ENCODE assay signal across 2 cellular contexts in the genomic region with DNA sequence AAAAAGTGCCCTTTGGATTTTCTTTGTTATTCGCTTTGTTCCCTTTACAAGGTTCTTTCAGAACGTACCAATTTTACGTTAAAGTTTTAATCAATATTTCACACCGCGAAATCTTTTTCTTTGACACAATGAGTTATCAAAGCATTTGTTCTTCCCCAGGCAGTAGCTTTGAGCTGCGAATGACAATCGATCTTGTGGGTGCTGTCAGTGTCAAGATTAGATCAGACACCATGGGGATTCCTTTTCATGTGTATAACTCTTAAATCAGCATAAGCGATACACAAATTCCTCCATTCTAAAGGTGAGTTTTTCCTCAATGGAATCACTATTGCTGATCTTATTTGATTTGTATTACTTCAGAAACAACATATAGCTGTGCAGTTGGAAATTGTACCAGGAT.
TF ChIP-seq lines count a peak whose summit lies in the region.

No MANE protein-coding gene starts in this region.

TF ChIP-seq in GM23338, 12 proteins besides CTCF, POLR2A, EP300 and RAD21 (continued from another document):
- TF ChIP-seq, protein P1, sequence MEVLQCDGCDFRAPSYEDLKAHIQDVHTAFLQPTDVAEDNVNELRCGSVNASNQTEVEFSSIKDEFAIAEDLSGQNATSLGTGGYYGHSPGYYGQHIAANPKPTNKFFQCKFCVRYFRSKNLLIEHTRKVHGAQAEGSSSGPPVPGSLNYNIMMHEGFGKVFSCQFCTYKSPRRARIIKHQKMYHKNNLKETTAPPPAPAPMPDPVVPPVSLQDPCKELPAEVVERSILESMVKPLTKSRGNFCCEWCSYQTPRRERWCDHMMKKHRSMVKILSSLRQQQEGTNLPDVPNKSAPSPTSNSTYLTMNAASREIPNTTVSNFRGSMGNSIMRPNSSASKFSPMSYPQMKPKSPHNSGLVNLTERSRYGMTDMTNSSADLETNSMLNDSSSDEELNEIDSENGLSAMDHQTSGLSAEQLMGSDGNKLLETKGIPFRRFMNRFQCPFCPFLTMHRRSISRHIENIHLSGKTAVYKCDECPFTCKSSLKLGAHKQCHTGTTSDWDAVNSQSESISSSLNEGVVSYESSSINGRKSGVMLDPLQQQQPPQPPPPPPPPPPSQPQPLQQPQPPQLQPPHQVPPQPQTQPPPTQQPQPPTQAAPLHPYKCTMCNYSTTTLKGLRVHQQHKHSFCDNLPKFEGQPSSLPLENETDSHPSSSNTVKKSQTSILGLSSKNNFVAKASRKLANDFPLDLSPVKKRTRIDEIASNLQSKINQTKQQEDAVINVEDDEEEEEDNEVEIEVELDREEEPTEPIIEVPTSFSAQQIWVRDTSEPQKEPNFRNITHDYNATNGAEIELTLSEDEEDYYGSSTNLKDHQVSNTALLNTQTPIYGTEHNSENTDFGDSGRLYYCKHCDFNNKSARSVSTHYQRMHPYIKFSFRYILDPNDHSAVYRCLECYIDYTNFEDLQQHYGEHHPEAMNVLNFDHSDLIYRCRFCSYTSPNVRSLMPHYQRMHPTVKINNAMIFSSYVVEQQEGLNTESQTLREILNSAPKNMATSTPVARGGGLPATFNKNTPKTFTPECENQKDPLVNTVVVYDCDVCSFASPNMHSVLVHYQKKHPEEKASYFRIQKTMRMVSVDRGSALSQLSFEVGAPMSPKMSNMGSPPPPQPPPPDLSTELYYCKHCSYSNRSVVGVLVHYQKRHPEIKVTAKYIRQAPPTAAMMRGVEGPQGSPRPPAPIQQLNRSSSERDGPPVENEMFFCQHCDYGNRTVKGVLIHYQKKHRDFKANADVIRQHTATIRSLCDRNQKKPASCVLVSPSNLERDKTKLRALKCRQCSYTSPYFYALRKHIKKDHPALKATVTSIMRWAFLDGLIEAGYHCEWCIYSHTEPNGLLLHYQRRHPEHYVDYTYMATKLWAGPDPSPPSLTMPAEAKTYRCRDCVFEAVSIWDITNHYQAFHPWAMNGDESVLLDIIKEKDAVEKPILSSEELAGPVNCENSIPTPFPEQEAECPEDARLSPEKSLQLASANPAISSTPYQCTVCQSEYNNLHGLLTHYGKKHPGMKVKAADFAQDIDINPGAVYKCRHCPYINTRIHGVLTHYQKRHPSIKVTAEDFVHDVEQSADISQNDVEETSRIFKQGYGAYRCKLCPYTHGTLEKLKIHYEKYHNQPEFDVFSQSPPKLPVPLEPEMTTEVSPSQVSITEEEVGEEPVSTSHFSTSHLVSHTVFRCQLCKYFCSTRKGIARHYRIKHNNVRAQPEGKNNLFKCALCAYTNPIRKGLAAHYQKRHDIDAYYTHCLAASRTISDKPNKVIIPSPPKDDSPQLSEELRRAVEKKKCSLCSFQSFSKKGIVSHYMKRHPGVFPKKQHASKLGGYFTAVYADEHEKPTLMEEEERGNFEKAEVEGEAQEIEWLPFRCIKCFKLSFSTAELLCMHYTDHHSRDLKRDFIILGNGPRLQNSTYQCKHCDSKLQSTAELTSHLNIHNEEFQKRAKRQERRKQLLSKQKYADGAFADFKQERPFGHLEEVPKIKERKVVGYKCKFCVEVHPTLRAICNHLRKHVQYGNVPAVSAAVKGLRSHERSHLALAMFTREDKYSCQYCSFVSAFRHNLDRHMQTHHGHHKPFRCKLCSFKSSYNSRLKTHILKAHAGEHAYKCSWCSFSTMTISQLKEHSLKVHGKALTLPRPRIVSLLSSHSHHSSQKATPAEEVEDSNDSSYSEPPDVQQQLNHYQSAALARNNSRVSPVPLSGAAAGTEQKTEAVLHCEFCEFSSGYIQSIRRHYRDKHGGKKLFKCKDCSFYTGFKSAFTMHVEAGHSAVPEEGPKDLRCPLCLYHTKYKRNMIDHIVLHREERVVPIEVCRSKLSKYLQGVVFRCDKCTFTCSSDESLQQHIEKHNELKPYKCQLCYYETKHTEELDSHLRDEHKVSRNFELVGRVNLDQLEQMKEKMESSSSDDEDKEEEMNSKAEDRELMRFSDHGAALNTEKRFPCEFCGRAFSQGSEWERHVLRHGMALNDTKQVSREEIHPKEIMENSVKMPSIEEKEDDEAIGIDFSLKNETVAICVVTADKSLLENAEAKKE (CRISPR knock-in tag; IDR thresholded peaks at IDR 0.05): no peak
- TF ChIP-seq EZH2phosphoT487 (IDR thresholded peaks at IDR 0.05; ENCODE audit: unreplicated experiment): no peak
TF ChIP-seq in GM23338: peak in this region for 1.

TF ChIP-seq in WTC11, 78 proteins besides CTCF, POLR2A, EP300 and RAD21 (continued from another document):
- TF ChIP-seq, protein P2, sequence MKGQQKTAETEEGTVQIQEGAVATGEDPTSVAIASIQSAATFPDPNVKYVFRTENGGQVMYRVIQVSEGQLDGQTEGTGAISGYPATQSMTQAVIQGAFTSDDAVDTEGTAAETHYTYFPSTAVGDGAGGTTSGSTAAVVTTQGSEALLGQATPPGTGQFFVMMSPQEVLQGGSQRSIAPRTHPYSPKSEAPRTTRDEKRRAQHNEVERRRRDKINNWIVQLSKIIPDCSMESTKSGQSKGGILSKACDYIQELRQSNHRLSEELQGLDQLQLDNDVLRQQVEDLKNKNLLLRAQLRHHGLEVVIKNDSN (CRISPR knock-in tag; IDR thresholded peaks at IDR 0.05): no peak
- no peak for TF ChIP-seq RELA (CRISPR knock-in tag; IDR thresholded peaks at IDR 0.05; ENCODE audit: borderline replicate concordance)
- TF ChIP-seq, protein P3, sequence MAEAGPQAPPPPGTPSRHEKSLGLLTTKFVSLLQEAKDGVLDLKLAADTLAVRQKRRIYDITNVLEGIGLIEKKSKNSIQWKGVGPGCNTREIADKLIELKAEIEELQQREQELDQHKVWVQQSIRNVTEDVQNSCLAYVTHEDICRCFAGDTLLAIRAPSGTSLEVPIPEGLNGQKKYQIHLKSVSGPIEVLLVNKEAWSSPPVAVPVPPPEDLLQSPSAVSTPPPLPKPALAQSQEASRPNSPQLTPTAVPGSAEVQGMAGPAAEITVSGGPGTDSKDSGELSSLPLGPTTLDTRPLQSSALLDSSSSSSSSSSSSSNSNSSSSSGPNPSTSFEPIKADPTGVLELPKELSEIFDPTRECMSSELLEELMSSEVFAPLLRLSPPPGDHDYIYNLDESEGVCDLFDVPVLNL (CRISPR knock-in tag; IDR thresholded peaks at IDR 0.05; ENCODE audit: borderline replicate concordance, low read depth): no peak
- TF ChIP-seq, protein P4, sequence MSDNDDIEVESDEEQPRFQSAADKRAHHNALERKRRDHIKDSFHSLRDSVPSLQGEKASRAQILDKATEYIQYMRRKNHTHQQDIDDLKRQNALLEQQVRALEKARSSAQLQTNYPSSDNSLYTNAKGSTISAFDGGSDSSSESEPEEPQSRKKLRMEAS (CRISPR knock-in tag; IDR thresholded peaks at IDR 0.05): no peak
- TF ChIP-seq, protein P5, sequence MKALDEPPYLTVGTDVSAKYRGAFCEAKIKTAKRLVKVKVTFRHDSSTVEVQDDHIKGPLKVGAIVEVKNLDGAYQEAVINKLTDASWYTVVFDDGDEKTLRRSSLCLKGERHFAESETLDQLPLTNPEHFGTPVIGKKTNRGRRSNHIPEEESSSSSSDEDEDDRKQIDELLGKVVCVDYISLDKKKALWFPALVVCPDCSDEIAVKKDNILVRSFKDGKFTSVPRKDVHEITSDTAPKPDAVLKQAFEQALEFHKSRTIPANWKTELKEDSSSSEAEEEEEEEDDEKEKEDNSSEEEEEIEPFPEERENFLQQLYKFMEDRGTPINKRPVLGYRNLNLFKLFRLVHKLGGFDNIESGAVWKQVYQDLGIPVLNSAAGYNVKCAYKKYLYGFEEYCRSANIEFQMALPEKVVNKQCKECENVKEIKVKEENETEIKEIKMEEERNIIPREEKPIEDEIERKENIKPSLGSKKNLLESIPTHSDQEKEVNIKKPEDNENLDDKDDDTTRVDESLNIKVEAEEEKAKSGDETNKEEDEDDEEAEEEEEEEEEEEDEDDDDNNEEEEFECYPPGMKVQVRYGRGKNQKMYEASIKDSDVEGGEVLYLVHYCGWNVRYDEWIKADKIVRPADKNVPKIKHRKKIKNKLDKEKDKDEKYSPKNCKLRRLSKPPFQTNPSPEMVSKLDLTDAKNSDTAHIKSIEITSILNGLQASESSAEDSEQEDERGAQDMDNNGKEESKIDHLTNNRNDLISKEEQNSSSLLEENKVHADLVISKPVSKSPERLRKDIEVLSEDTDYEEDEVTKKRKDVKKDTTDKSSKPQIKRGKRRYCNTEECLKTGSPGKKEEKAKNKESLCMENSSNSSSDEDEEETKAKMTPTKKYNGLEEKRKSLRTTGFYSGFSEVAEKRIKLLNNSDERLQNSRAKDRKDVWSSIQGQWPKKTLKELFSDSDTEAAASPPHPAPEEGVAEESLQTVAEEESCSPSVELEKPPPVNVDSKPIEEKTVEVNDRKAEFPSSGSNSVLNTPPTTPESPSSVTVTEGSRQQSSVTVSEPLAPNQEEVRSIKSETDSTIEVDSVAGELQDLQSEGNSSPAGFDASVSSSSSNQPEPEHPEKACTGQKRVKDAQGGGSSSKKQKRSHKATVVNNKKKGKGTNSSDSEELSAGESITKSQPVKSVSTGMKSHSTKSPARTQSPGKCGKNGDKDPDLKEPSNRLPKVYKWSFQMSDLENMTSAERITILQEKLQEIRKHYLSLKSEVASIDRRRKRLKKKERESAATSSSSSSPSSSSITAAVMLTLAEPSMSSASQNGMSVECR (CRISPR knock-in tag; IDR thresholded peaks at IDR 0.05; ENCODE audit: borderline replicate concordance): no peak
- TF ChIP-seq OVOL2 (CRISPR knock-in tag; IDR thresholded peaks at IDR 0.05; ENCODE audit: borderline replicate concordance): no peak
- TF ChIP-seq, protein P6, sequence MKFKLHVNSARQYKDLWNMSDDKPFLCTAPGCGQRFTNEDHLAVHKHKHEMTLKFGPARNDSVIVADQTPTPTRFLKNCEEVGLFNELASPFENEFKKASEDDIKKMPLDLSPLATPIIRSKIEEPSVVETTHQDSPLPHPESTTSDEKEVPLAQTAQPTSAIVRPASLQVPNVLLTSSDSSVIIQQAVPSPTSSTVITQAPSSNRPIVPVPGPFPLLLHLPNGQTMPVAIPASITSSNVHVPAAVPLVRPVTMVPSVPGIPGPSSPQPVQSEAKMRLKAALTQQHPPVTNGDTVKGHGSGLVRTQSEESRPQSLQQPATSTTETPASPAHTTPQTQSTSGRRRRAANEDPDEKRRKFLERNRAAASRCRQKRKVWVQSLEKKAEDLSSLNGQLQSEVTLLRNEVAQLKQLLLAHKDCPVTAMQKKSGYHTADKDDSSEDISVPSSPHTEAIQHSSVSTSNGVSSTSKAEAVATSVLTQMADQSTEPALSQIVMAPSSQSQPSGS (CRISPR knock-in tag; IDR thresholded peaks at IDR 0.05; ENCODE audit: borderline replicate concordance, low read depth): no peak
- TF ChIP-seq, protein P7, sequence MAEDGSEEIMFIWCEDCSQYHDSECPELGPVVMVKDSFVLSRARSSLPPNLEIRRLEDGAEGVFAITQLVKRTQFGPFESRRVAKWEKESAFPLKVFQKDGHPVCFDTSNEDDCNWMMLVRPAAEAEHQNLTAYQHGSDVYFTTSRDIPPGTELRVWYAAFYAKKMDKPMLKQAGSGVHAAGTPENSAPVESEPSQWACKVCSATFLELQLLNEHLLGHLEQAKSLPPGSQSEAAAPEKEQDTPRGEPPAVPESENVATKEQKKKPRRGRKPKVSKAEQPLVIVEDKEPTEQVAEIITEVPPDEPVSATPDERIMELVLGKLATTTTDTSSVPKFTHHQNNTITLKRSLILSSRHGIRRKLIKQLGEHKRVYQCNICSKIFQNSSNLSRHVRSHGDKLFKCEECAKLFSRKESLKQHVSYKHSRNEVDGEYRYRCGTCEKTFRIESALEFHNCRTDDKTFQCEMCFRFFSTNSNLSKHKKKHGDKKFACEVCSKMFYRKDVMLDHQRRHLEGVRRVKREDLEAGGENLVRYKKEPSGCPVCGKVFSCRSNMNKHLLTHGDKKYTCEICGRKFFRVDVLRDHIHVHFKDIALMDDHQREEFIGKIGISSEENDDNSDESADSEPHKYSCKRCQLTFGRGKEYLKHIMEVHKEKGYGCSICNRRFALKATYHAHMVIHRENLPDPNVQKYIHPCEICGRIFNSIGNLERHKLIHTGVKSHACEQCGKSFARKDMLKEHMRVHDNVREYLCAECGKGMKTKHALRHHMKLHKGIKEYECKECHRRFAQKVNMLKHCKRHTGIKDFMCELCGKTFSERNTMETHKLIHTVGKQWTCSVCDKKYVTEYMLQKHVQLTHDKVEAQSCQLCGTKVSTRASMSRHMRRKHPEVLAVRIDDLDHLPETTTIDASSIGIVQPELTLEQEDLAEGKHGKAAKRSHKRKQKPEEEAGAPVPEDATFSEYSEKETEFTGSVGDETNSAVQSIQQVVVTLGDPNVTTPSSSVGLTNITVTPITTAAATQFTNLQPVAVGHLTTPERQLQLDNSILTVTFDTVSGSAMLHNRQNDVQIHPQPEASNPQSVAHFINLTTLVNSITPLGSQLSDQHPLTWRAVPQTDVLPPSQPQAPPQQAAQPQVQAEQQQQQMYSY (CRISPR knock-in tag; IDR thresholded peaks at IDR 0.05): no peak
- TF ChIP-seq, protein P8, sequence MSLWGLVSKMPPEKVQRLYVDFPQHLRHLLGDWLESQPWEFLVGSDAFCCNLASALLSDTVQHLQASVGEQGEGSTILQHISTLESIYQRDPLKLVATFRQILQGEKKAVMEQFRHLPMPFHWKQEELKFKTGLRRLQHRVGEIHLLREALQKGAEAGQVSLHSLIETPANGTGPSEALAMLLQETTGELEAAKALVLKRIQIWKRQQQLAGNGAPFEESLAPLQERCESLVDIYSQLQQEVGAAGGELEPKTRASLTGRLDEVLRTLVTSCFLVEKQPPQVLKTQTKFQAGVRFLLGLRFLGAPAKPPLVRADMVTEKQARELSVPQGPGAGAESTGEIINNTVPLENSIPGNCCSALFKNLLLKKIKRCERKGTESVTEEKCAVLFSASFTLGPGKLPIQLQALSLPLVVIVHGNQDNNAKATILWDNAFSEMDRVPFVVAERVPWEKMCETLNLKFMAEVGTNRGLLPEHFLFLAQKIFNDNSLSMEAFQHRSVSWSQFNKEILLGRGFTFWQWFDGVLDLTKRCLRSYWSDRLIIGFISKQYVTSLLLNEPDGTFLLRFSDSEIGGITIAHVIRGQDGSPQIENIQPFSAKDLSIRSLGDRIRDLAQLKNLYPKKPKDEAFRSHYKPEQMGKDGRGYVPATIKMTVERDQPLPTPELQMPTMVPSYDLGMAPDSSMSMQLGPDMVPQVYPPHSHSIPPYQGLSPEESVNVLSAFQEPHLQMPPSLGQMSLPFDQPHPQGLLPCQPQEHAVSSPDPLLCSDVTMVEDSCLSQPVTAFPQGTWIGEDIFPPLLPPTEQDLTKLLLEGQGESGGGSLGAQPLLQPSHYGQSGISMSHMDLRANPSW (CRISPR knock-in tag; conservative IDR thresholded peaks at IDR 0.05; ENCODE audit: low read depth): no peak
- no peak for TF ChIP-seq ATF1 (CRISPR knock-in tag; IDR thresholded peaks at IDR 0.05)
- no peak for TF ChIP-seq TEAD4 (CRISPR knock-in tag; IDR thresholded peaks at IDR 0.05)
- no peak for TF ChIP-seq ZNF263 (CRISPR knock-in tag; IDR thresholded peaks at IDR 0.05; ENCODE audit: low read depth)
- TF ChIP-seq, protein P9, sequence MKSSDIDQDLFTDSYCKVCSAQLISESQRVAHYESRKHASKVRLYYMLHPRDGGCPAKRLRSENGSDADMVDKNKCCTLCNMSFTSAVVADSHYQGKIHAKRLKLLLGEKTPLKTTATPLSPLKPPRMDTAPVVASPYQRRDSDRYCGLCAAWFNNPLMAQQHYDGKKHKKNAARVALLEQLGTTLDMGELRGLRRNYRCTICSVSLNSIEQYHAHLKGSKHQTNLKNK (CRISPR knock-in tag; IDR thresholded peaks at IDR 0.05): no peak
- TF ChIP-seq CBFB (CRISPR knock-in tag; IDR thresholded peaks at IDR 0.05; ENCODE audit: low read depth): no peak
- TF ChIP-seq TP53 (CRISPR knock-in tag; IDR thresholded peaks at IDR 0.05): no peak
- no peak for TF ChIP-seq JUN (CRISPR knock-in tag; IDR thresholded peaks at IDR 0.05)
- no peak for TF ChIP-seq ESRRA (CRISPR knock-in tag; IDR thresholded peaks at IDR 0.05; ENCODE audit: borderline replicate concordance)
TF ChIP-seq in WTC11: peak in this region for 0.
